Comparison of ENCODE assay signal across 12 cellular contexts in the genomic region with DNA sequence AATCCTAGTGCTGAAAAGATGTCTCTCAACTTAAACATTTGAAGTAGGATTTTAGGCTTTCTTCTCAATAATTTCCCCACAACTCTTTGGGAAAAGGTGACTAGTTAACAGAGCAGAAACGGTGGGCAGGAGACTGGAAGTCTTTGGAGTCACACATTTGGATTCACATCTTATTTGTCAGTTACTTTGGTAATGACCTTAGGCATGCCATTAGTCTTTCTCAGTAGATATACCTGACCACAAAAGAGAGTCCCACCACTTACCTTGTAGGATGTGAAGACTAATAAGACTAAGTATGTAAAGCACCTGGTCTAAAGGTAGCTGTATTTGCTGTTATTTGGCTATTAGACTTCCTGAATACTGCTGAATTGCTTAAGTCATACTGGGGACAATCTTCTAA. TPM values are rescaled to one million over a fixed set of nuclear protein-coding genes. Genes with fewer than 3 reads are reported as not detected.
DNase-seq lines count a peak whose midpoint lies in the region; ATAC-seq, FAIRE-seq and TF ChIP-seq lines count a peak whose summit lies in the region.
"Had no signal": no experiment of that assay in that cellular context is flagged by ENCODE, and none has a peak within 500 bp of the region (broad histone marks: within the 10 kb centered on the region; RNA-seq: fewer than 3 reads in every experiment).

No MANE protein-coding gene starts in this region.

- ATAC-seq in HCT116, result peak; percentile 14
- no peak for ATAC-seq in stimulated activated memory B cell treated with anti-CD40 and anti-IgM and Interleukin-4, amounts not matched to agents 10 μg/mL and 1 μg/mL and 100 μg/mL, for 72 hours
- ATAC-seq: activated CD8-positive, alpha-beta memory T cell treated with anti-CD3 and anti-CD28 coated beads, Interleukin-2, amount 10 ng/mL, durations not matched to agents 7 days and 5 days had no signal

- no peaks in the 10 kb centered on the region for H3K9me2 ChIP-seq in HCT116 (ENCODE audit: insufficient read depth)

- peak overlapping the region; percentile 96 for H3K27ac ChIP-seq in HCT116 (ENCODE audit: low read depth, low read length)
- peak overlapping the region; percentile 71 for H3K27ac ChIP-seq in keratinocyte (ENCODE audit: control insufficient read depth, insufficient read depth, low read length)

- H3K36me3 Mint-ChIP-seq in stimulated activated memory B cell treated with anti-CD40 and anti-IgM and Interleukin-4, amounts not matched to agents 10 μg/mL and 1 μg/mL and 100 μg/mL, for 72 hours, result peaks cover 57% of the 10 kb centered on the region

- POLR2A ChIA-PET in HCT116 (lab: Charles Lee), result interaction anchor here (1.1 to 1.5 kb wide), 3 partner anchors 9 to 23 kb away, joined by 3 to 6 read pairs (median 3); no protein-coding TSS in a partner anchor

- H3K9me3 ChIP-seq in HCT116 (ENCODE audit: control insufficient read depth in 1 of 2, insufficient read depth in 1 of 2, low read depth in 1 of 2, low read length in 2 of 2) (no peaks in the 10 kb centered on the region), adipocyte (ENCODE audit: control insufficient read depth, low read length) (no peaks in the 10 kb centered on the region), keratinocyte (ENCODE audit: control insufficient read depth, low read depth, low read length) (no peaks in the 10 kb centered on the region)
- H3K9me3 ChIP-seq: mucosa of descending colon had no signal

- H2AFZ ChIP-seq in HCT116 (ENCODE audit: low read depth, low read length, poor library complexity, severe bottlenecking) (no peak overlapping the region), keratinocyte (ENCODE audit: control insufficient read depth, low read length) (no peak overlapping the region)

- peak overlapping the region; percentile 84 for H3K27ac Mint-ChIP-seq in stimulated activated memory B cell treated with anti-CD40 and anti-IgM and Interleukin-4, amounts not matched to agents 10 μg/mL and 1 μg/mL and 100 μg/mL, for 72 hours
- H3K27ac Mint-ChIP-seq: activated CD8-positive, alpha-beta memory T cell treated with anti-CD3 and anti-CD28 coated beads, Interleukin-2, amount 10 ng/mL, durations not matched to agents 7 days and 5 days; CD4-positive, alpha-beta T cell had no signal

- H3K9ac ChIP-seq in HCT116 (ENCODE audit: low read length) (peak overlapping the region; percentile 62), adipocyte (ENCODE audit: low read length) (peak overlapping the region; percentile 59), keratinocyte (ENCODE audit: control insufficient read depth, extremely low read depth, insufficient read depth, low read length) (peak overlapping the region; percentile 70)

- H3K4me3 ChIP-seq in HCT116 (replicated peaks in 1 of 2; ENCODE audit: low read depth in 1 of 2, low read length in 2 of 2) (peak overlapping the region in 1 of 2 experiments; percentile 48; a peak in 2 of 4 replicates), adipocyte (ENCODE audit: low read length) (no peak overlapping the region), keratinocyte (ENCODE audit: control insufficient read depth in 2 of 3, extremely low read depth in 1 of 3, insufficient read depth in 2 of 3, low read depth in 1 of 3, low read length in 3 of 3) (peak overlapping the region in 2 of 3 experiments; percentile 31 to 60)
- H3K4me3 ChIP-seq: mucosa of descending colon had no signal

- DNase-seq in HCT116 (ENCODE audit: low read depth, low spot score) (no peak), adipocyte (ENCODE audit: low read depth) (no peak), keratinocyte (ENCODE audit: low read depth, low spot score) (no peak), LoVo (ENCODE audit: low spot score) (no peak), NCI-H1930 (lab: John Stamatoyannopoulos, UW) (no peak), EL (no peak)
- DNase-seq in stimulated activated naive CD4-positive, alpha-beta T cell treated with Interleukin-2 at 50 U/mL for 16 hours (lab: John Stamatoyannopoulos, UW), result no peak
- DNase-seq: activated CD8-positive, alpha-beta memory T cell treated with anti-CD3 and anti-CD28 coated beads, Interleukin-2, amount 10 ng/mL, durations not matched to agents 7 days and 5 days; CD4-positive, alpha-beta T cell; mucosa of descending colon had no signal

- H3K36me3 ChIP-seq in HCT116 (ENCODE audit: control insufficient read depth in 1 of 2, insufficient read depth in 2 of 2, low read length in 2 of 2) (no peaks in the 10 kb centered on the region), adipocyte (ENCODE audit: control insufficient read depth, insufficient read depth, low read length, severe bottlenecking) (no peaks in the 10 kb centered on the region), keratinocyte (ENCODE audit: control insufficient read depth in 2 of 2, extremely low read depth in 1 of 2, insufficient read depth in 2 of 2, low read length in 2 of 2) (peaks cover 0 to 1% of the 10 kb centered on the region in 2 experiments)

- TSS peak; percentile 93 for BruUV-seq in HCT116 (replicated peaks; lab: Mats Ljungman, UMichigan)

- FAIRE-seq in keratinocyte (lab: Jason Lieb, UNC), result no peak
- FAIRE-seq: TTC549 had no signal

- intact Hi-C loops in HCT116 (cut with micrococcal nuclease), result loop anchor here (2.0 kb wide), 1 partner anchor 35 kb away; a partner anchor contains a TSS

- dilution Hi-C loops in keratinocyte (cut with MboI; ENCODE audit: extremely low pct_ligation_motif_present, low sequenced_read_pairs), result no loop called here

- H3K79me2 ChIP-seq in HCT116 (ENCODE audit: insufficient read depth, low read length) (peaks cover 8% of the 10 kb centered on the region; the same call in 1 of the 2 replicates), keratinocyte (ENCODE audit: control insufficient read depth, insufficient read depth, low read length) (peaks cover 12% of the 10 kb centered on the region)

- no peaks in the 10 kb centered on the region for H3K27me3 Mint-ChIP-seq in stimulated activated memory B cell treated with anti-CD40 and anti-IgM and Interleukin-4, amounts not matched to agents 10 μg/mL and 1 μg/mL and 100 μg/mL, for 72 hours
- H3K27me3 Mint-ChIP-seq: activated CD8-positive, alpha-beta memory T cell treated with anti-CD3 and anti-CD28 coated beads, Interleukin-2, amount 10 ng/mL, durations not matched to agents 7 days and 5 days; CD4-positive, alpha-beta T cell had no signal

- H3K4me2 ChIP-seq in HCT116 (ENCODE audit: low read length) (peak overlapping the region; percentile 80), keratinocyte (ENCODE audit: control insufficient read depth, extremely low read depth, insufficient read depth, low read depth, low read length) (peak overlapping the region; percentile 90)

- RAD21 ChIA-PET in HCT116 (lab: Charles Lee; ENCODE audit: low non-redundant PET in 1 of 2, low total read pairs in 2 of 2, uncharacterized antibody in 2 of 2, unreplicated experiment in 2 of 2), result interaction anchor here (0.8 to 1.2 kb wide), 2 partner anchors 50 to 262 kb away, joined by 3 read pairs; no protein-coding TSS in a partner anchor

- H3K9me1 ChIP-seq in keratinocyte (ENCODE audit: control insufficient read depth, extremely low read depth, insufficient read depth, low read length), result no peaks in the 10 kb centered on the region

- no peaks in the 10 kb centered on the region for H3K9me3 Mint-ChIP-seq in stimulated activated memory B cell treated with anti-CD40 and anti-IgM and Interleukin-4, amounts not matched to agents 10 μg/mL and 1 μg/mL and 100 μg/mL, for 72 hours
- H3K9me3 Mint-ChIP-seq: CD4-positive, alpha-beta T cell had no signal

- H3K27me3 ChIP-seq in HCT116 (ENCODE audit: insufficient read depth, low read length) (no peaks in the 10 kb centered on the region), adipocyte (replicated peaks; ENCODE audit: control insufficient read depth, insufficient read depth, low read length) (no peaks in the 10 kb centered on the region), keratinocyte (ENCODE audit: control insufficient read depth, extremely low read depth, insufficient read depth, low read length) (no peaks in the 10 kb centered on the region)

- peaks cover 46% of the 10 kb centered on the region for H3K4me1 Mint-ChIP-seq in stimulated activated memory B cell treated with anti-CD40 and anti-IgM and Interleukin-4, amounts not matched to agents 10 μg/mL and 1 μg/mL and 100 μg/mL, for 72 hours

- no peak for TF ChIP-seq CTCF in HCT116 (IDR thresholded peaks at IDR 0.05 in 2 of 3, conservative IDR thresholded peaks at IDR 0.05 in 1 of 3; ENCODE audit: borderline replicate concordance in 1 of 3, insufficient read depth in 1 of 3, low read depth in 2 of 3, low read length in 2 of 3)
- TF ChIP-seq CTCF in keratinocyte (optimal IDR thresholded peaks at IDR 0.05 in 1 of 3, IDR thresholded peaks at IDR 0.05 in 1 of 3, conservative IDR thresholded peaks at IDR 0.05 in 1 of 3; ENCODE audit: extremely low read depth in 1 of 3, insufficient read depth in 2 of 3, low read length in 3 of 3), result no peak

- H3K4me3 Mint-ChIP-seq in stimulated activated memory B cell treated with anti-CD40 and anti-IgM and Interleukin-4, amounts not matched to agents 10 μg/mL and 1 μg/mL and 100 μg/mL, for 72 hours, result no peak overlapping the region
- H3K4me3 Mint-ChIP-seq: activated CD8-positive, alpha-beta memory T cell treated with anti-CD3 and anti-CD28 coated beads, Interleukin-2, amount 10 ng/mL, durations not matched to agents 7 days and 5 days; CD4-positive, alpha-beta T cell had no signal

- CTCF ChIA-PET in HCT116 (lab: Charles Lee), result interaction anchor here (0.7 to 2.2 kb wide), 2 partner anchors 22 to 273 kb away, joined by 3 to 37 read pairs; no protein-coding TSS in a partner anchor

- H4K20me1 ChIP-seq in HCT116 (ENCODE audit: insufficient read depth) (no peaks in the 10 kb centered on the region), keratinocyte (ENCODE audit: control insufficient read depth, extremely low read depth, insufficient read depth, low read length) (no peaks in the 10 kb centered on the region)

- TF ChIP-seq POLR2A in HCT116 (IDR thresholded peaks at IDR 0.05; ENCODE audit: borderline replicate concordance, extremely low read depth, insufficient read depth, insufficient read length), result no peak

- peaks cover 44 to 53% of the 10 kb centered on the region in 2 experiments for H3K4me1 ChIP-seq in HCT116 (ENCODE audit: control insufficient read depth in 1 of 2, insufficient read depth in 2 of 2, low read length in 2 of 2)
- peaks cover 18% of the 10 kb centered on the region for H3K4me1 ChIP-seq in adipocyte (ENCODE audit: control insufficient read depth, insufficient read depth, low read length)
- peaks cover 30% of the 10 kb centered on the region for H3K4me1 ChIP-seq in keratinocyte (ENCODE audit: control insufficient read depth, extremely low read depth, insufficient read depth, low read length)

- no peak for TF ChIP-seq RAD21 in HCT116 (IDR thresholded peaks at IDR 0.05; ENCODE audit: low read depth)

RNA-seq across cellular contexts. Expression of a gene that starts 35.4 kb away (rescaled TPM):
- 59.1 TPM for total RNA-seq in HCT116 (2021; ENCODE audit: unreplicated experiment)
- polyA plus RNA-seq in HCT116 (2012), result 68.9 and 69.2 TPM in 2 replicates
- polyA plus RNA-seq in keratinocyte, result 18.0 to 88.6 TPM (median 30.4 TPM) in 3 replicates
- 17.5 TPM for polyA plus RNA-seq in keratinocyte (2011; ENCODE audit: low read depth)
- polyA plus RNA-seq in keratinocyte (2011; cell fraction: cytosol; rRNA removed), result 50.2 and 56.9 TPM in 2 replicates
- polyA plus RNA-seq in keratinocyte (2011; cell fraction: nucleus; rRNA removed), result 19.7 and 22.4 TPM in 2 replicates
- 19.1 and 76.4 TPM in 2 replicates for polyA plus RNA-seq in keratinocyte (2012; ENCODE audit: low replicate concordance)
- 22.5 to 88.0 TPM (median 39.7 TPM) in 3 replicates for polyA minus RNA-seq in keratinocyte
- polyA minus RNA-seq in keratinocyte (2011; cell fraction: cytosol; rRNA and poly(A)+ RNA removed), result 35.3 TPM
- polyA minus RNA-seq in keratinocyte (2011; cell fraction: nucleus; rRNA and poly(A)+ RNA removed), result 6.8 and 18.4 TPM in 2 replicates
